10 cellular contexts compared by ENCODE assay signal in the genomic region with DNA sequence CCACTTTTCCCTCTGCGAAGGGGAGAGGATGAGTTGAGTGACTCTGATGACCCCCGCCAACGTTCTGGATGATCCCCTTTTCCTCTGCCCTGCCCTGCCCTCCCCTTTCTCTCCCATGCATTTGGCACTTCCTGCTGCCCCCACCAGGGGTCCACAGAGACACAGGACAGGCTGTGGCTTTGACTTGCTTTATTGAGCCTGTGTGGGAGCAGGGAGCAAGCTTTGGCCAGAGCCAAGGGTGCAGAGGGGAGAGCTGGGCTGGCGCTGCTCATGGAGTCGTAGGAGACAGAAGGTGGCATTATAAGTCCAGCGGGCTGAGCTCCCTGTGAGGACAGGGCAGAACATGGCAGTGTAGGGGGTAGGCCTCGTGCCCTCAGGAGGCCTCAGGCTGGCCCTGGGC. TPM values are rescaled to one million over a fixed set of nuclear protein-coding genes. Genes with fewer than 3 reads are reported as not detected.
DNase-seq lines count a peak whose midpoint lies in the region; ATAC-seq, FAIRE-seq and TF ChIP-seq lines count a peak whose summit lies in the region.
"Had no signal": no experiment of that assay in that cellular context is flagged by ENCODE, and none has a peak within 500 bp of the region (broad histone marks: within the 10 kb centered on the region; RNA-seq: fewer than 3 reads in every experiment).

No MANE protein-coding gene starts in this region.

- TF ChIP-seq CTCF in D721Med (IDR thresholded peaks at IDR 0.05; ENCODE audit: insufficient read depth, missing control alignments) (peak; percentile 75), HEK293 (tag by site-specific recombination; IDR thresholded peaks at IDR 0.05) (peak; percentile 68), right atrium auricular region (IDR thresholded peaks at IDR 0.05) (peak; percentile 43 to 64)

- H3K4me1 ChIP-seq in HEK293 (ENCODE audit: control insufficient read depth, insufficient read depth, low read length) (no peaks in the 10 kb centered on the region; the same call in 1 of the 2 replicates), right atrium auricular region (peaks cover 0 to 10% of the 10 kb centered on the region in 2 donors)

- POLR2A ChIA-PET in HEK293 (lab: Yijun Ruan, JAX), result interaction anchor here (0.6 kb wide), 1 partner anchor 66 kb away, joined by 3 read pairs; no protein-coding TSS in a partner anchor

- H3K9me3 ChIP-seq in HEK293 (ENCODE audit: control insufficient read depth, insufficient read depth, low read depth, low read length) (no peaks in the 10 kb centered on the region), right atrium auricular region (no peaks in the 10 kb centered on the region)

- DNase-seq in D721Med (ENCODE audit: insufficient read length, low spot score) (no peak), T1000 (lab: John Stamatoyannopoulos, UW) (peak; percentile 35), right atrium auricular region (ENCODE audit: low spot score) (no peak), posterior vena cava (ENCODE audit: low spot score) (no peak), putamen (ENCODE audit: low spot score) (no peak), NOMO-1 treated with dmso at 0.1 percent for 144 hours (lab: John Stamatoyannopoulos, UW; ENCODE audit: unreplicated experiment) (no peak)

- CTCF ChIA-PET in HEK293 (lab: Yijun Ruan, JAX), result interaction anchor here (0.6 to 11.2 kb wide), 20 partner anchors 10 to 1178 kb away, joined by 3 to 267 read pairs (median 4); no protein-coding TSS in a partner anchor

- H3K36me3 ChIP-seq in HEK293 (ENCODE audit: control insufficient read depth in 2 of 2, insufficient read depth in 1 of 2, low read length in 2 of 2) (no peaks in the 10 kb centered on the region), right atrium auricular region (no peaks in the 10 kb centered on the region)

- no peak for ATAC-seq in GM18867 (IDR thresholded peaks at IDR 0.05; ENCODE audit: unreplicated experiment)
- ATAC-seq: naive thymus-derived CD8-positive, alpha-beta T cell had no signal

- H3K27ac ChIP-seq in HEK293 (ENCODE audit: extremely low read depth, low read depth, low read length), result no peak overlapping the region
- no peak overlapping the region for H3K27ac ChIP-seq in right atrium auricular region

- H3K4me3 ChIP-seq in HEK293 (ENCODE audit: low read depth, low read length), result no peak overlapping the region
- no peak overlapping the region for H3K4me3 ChIP-seq in right atrium auricular region

- no peak for FAIRE-seq in D721Med (lab: Jason Lieb, UNC)
- FAIRE-seq: TTC549 had no signal

- H3K27me3 ChIP-seq in right atrium auricular region, result no peaks in the 10 kb centered on the region

- intact Hi-C loops in posterior vena cava (cut with DNase I), result loop anchor here (1.0 to 10.0 kb wide), 4 partner anchors 19 to 224 kb away; no protein-coding TSS in a partner anchor

TF ChIP-seq in HEK293, 187 proteins besides CTCF, POLR2A, EP300 and RAD21:
- TF ChIP-seq ZNF121 (tag by site-specific recombination; IDR thresholded peaks at IDR 0.05), result no peak
- TF ChIP-seq ZNF600 (tag by site-specific recombination; IDR thresholded peaks at IDR 0.05), result peak; percentile 60
- no peak for TF ChIP-seq ZNF157 (tag by site-specific recombination; IDR thresholded peaks at IDR 0.05)
- TF ChIP-seq ZNF366 (tag by site-specific recombination; conservative IDR thresholded peaks at IDR 0.05), result 0 out of 2 replicates have a peak, but pooled peaks have one; percentile 35
- TF ChIP-seq, protein P1, sequence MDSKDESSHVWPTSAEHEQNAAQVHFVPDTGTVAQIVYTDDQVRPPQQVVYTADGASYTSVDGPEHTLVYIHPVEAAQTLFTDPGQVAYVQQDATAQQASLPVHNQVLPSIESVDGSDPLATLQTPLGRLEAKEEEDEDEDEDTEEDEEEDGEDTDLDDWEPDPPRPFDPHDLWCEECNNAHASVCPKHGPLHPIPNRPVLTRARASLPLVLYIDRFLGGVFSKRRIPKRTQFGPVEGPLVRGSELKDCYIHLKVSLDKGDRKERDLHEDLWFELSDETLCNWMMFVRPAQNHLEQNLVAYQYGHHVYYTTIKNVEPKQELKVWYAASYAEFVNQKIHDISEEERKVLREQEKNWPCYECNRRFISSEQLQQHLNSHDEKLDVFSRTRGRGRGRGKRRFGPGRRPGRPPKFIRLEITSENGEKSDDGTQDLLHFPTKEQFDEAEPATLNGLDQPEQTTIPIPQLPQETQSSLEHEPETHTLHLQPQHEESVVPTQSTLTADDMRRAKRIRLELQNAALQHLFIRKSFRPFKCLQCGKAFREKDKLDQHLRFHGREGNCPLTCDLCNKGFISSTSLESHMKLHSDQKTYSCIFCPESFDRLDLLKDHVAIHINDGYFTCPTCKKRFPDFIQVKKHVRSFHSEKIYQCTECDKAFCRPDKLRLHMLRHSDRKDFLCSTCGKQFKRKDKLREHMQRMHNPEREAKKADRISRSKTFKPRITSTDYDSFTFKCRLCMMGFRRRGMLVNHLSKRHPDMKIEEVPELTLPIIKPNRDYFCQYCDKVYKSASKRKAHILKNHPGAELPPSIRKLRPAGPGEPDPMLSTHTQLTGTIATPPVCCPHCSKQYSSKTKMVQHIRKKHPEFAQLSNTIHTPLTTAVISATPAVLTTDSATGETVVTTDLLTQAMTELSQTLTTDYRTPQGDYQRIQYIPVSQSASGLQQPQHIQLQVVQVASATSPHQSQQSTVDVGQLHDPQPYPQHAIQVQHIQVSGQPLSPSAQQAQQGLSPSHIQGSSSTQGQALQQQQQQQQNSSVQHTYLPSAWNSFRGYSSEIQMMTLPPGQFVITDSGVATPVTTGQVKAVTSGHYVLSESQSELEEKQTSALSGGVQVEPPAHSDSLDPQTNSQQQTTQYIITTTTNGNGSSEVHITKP (tag by site-specific recombination; IDR thresholded peaks at IDR 0.05), result peak; percentile 97
- TF ChIP-seq ZNF654 (tag by site-specific recombination; IDR thresholded peaks at IDR 0.05; ENCODE audit: low read depth), result peak; percentile 43; the same call in 1 of the 2 replicates
- TF ChIP-seq ZFHX2 (tag by site-specific recombination; conservative IDR thresholded peaks at IDR 0.05), result 0 out of 2 replicates have a peak, but pooled peaks have one; percentile 36
- no peak for TF ChIP-seq SETDB1 (IDR thresholded peaks at IDR 0.05; ENCODE audit: insufficient read length, low read length)
- TF ChIP-seq ZNF416 (tag by site-specific recombination; IDR thresholded peaks at IDR 0.05), result no peak
- TF ChIP-seq ZNF24 (tag by site-specific recombination; IDR thresholded peaks at IDR 0.05), result no peak
- TF ChIP-seq ZNF354C (tag by site-specific recombination; IDR thresholded peaks at IDR 0.05; ENCODE audit: borderline replicate concordance, low read depth), result no peak
- peak; percentile 42; the same call in 1 of the 2 replicates for TF ChIP-seq MZF1 (tag by site-specific recombination; IDR thresholded peaks at IDR 0.05; ENCODE audit: borderline replicate concordance)
- TF ChIP-seq ZBTB48 (tag by site-specific recombination; IDR thresholded peaks at IDR 0.05), result no peak
- no peak for TF ChIP-seq YY1 (tag by site-specific recombination; IDR thresholded peaks at IDR 0.05)
- TF ChIP-seq ZIC2 (tag by site-specific recombination; IDR thresholded peaks at IDR 0.05), result peak; percentile 37; the same call in 1 of the 2 replicates
- TF ChIP-seq ZNF530 (tag by site-specific recombination; IDR thresholded peaks at IDR 0.05; ENCODE audit: low read depth), result no peak
- peak; percentile 27; the same call in 1 of the 2 replicates for TF ChIP-seq EGR2 (tag by site-specific recombination; IDR thresholded peaks at IDR 0.05; ENCODE audit: low read depth)
- TF ChIP-seq ZNF791 (tag by site-specific recombination; IDR thresholded peaks at IDR 0.05), result no peak
- TF ChIP-seq ZNF76 (tag by site-specific recombination; IDR thresholded peaks at IDR 0.05; ENCODE audit: borderline replicate concordance, low read depth), result no peak
- TF ChIP-seq ZFP69B (tag by site-specific recombination; IDR thresholded peaks at IDR 0.05), result no peak

RNA-seq across cellular contexts. Expression of gene PPY, which starts 1.6 kb away (rescaled TPM):
- total RNA-seq in right atrium auricular region (not detected), posterior vena cava (not detected)
- total RNA-seq: naive thymus-derived CD8-positive, alpha-beta T cell had no signal

RNA-seq across cellular contexts. Expression of gene PYY, which starts 13.1 kb away (rescaled TPM):
- total RNA-seq in right atrium auricular region (not detected), posterior vena cava (not detected)
- total RNA-seq: naive thymus-derived CD8-positive, alpha-beta T cell had no signal

RNA-seq across cellular contexts. Expression of gene MPP2, which starts 33.3 kb away (rescaled TPM):
- total RNA-seq in right atrium auricular region (10 to 100 TPM; 11.9 to 15.6 TPM), posterior vena cava (10 to 100 TPM; 11.4 to 15.5 TPM)
